ENCODE assay signal across 8 cellular contexts in genomic region chr17:48483471-48484131, GRCh38. TPM values are rescaled to one million over a fixed set of nuclear protein-coding genes. Genes with fewer than 3 reads are reported as not detected.
DNase-seq lines count a peak whose midpoint lies in the region; ATAC-seq and TF ChIP-seq lines count a peak whose summit lies in the region.

No MANE protein-coding gene starts in this region.

- H3K36me3 Mint-ChIP-seq in chondrocyte (ENCODE audit: low read depth) = no peaks in the 10 kb centered on the region

- peaks cover 49% of the 10 kb centered on the region for H3K4me1 ChIP-seq in RWPE2 (ENCODE audit: insufficient read depth, poor library complexity, severe bottlenecking)

- H3K4me1 Mint-ChIP-seq in chondrocyte (ENCODE audit: low read depth) = peaks cover 13% of the 10 kb centered on the region

- H3K27ac ChIP-seq in RWPE2 (ENCODE audit: poor library complexity, severe bottlenecking) = peak overlapping the region; percentile 99

- TF ChIP-seq CTCF in RWPE2 (IDR thresholded peaks at IDR 0.05; ENCODE audit: poor library complexity, severe bottlenecking) = no peak
- TF ChIP-seq CTCF in chondrocyte (IDR thresholded peaks at IDR 0.05) = no peak

- peak overlapping the region; percentile 5 for H3K27ac Mint-ChIP-seq in chondrocyte (ENCODE audit: unreplicated experiment)

- H3K4me3 ChIP-seq in RWPE2 (ENCODE audit: severe bottlenecking) (no peak overlapping the region), skeletal muscle cell (ENCODE audit: low read depth, low read length) (no peak overlapping the region)

- no peaks in the 10 kb centered on the region for H3K9me3 ChIP-seq in RWPE2 (ENCODE audit: severe bottlenecking)

- no peaks in the 10 kb centered on the region for H3K27me3 ChIP-seq in RWPE2 (ENCODE audit: insufficient read depth, poor library complexity, severe bottlenecking)

- H3K27me3 Mint-ChIP-seq in chondrocyte (ENCODE audit: low read depth) = peaks cover 21% of the 10 kb centered on the region

- ATAC-seq in GM21423 (IDR thresholded peaks at IDR 0.05; ENCODE audit: unreplicated experiment) = peak; percentile 55
- ATAC-seq in RWPE2 (ENCODE audit: low read depth) = peak; percentile 87
- ATAC-seq in HG03565 (IDR thresholded peaks at IDR 0.05; ENCODE audit: unreplicated experiment) = no peak
- ATAC-seq in GM18868 (IDR thresholded peaks at IDR 0.05; ENCODE audit: unreplicated experiment) = no peak

- no peak overlapping the region for H3K4me3 Mint-ChIP-seq in chondrocyte (ENCODE audit: unreplicated experiment)

- DNase-seq in A172 (ENCODE audit: low spot score) (peak; percentile 100), RWPE2 (ENCODE audit: low spot score) (peak; percentile 91), chondrocyte (ENCODE audit: low spot score) (no peak), skeletal muscle cell (ENCODE audit: low read depth) (peak; percentile 97)
- no peak for DNase-seq in stimulated activated naive CD4-positive, alpha-beta T cell treated with Interleukin-2 at 50 U/mL for 16 hours (lab: John Stamatoyannopoulos, UW)

- no peaks in the 10 kb centered on the region for H3K9me3 Mint-ChIP-seq in chondrocyte (ENCODE audit: low read depth)

- H3K36me3 ChIP-seq in RWPE2 (ENCODE audit: low read depth) = no peaks in the 10 kb centered on the region

RNA-seq across cellular contexts. Expression of gene HOXB1, which starts 47.2 kb away (rescaled TPM):
- not detected in 2 replicates for total RNA-seq in A172 (2014; rRNA removed; shearing (Covaris generic))
- total RNA-seq in chondrocyte = not detected in 3 replicates

RNA-seq across cellular contexts. Expression of gene SKAP1, which starts 53.6 kb away (rescaled TPM):
- total RNA-seq in A172 (2014; rRNA removed; shearing (Covaris generic)) = 2.6 TPM in 1 of 2 replicates, not detected in the other
- not detected in 3 replicates for total RNA-seq in chondrocyte

Comparison
In these comparisons a context has a peak if more than half of its experiments do, and no peak if none do; other contexts are left out.
1. DNase-seq: peak in A172 (single experiment), RWPE2 (single experiment) and skeletal muscle cell (single experiment); none in chondrocyte (single experiment) and stimulated activated naive CD4-positive, alpha-beta T cell treated with Interleukin-2 at 50 U/mL for 16 hours (single experiment).
2. ATAC-seq: peak in GM21423 (single experiment) and RWPE2 (single experiment); none in HG03565 (single experiment) and GM18868 (single experiment).